Comparison of ENCODE assay signal across 14 cellular contexts in the genomic region with DNA sequence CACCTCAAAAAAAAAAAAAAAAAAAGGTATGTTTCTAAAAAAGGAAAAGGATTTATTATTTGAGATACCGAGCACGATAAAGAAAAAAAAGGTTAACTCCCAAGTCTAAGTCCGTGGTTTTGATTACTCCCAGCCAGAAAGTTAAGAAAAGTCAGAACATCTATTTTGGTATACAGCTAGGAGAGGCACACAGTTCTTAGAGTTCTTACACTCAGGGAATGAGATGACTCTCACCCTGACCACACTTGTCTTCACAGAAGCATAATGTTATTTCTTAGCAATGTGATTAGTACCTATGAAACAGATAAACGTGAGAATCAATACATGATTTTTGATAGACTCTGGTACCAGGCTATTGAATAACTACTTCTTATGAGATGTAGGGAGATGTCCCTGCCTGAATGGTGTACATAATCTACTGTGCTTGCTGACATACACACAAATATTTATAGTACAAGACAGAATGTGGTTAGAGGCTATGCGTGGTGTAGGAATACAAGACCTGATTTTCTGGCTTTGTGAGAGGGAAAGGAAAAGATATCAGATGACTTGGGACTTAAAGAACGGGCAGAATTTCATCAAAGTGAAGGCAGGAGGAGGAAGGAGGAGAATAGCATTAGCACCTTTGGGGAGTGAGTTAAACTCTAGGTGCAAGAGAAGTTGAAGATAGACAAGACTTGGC. TPM values are rescaled to one million over a fixed set of nuclear protein-coding genes. Genes with fewer than 3 reads are reported as not detected.
DNase-seq lines count a peak whose midpoint lies in the region; ATAC-seq and TF ChIP-seq lines count a peak whose summit lies in the region.
"Had no signal": no experiment of that assay in that cellular context is flagged by ENCODE, and none has a peak within 500 bp of the region (broad histone marks: within the 10 kb centered on the region; RNA-seq: fewer than 3 reads in every experiment).

No MANE protein-coding gene starts in this region.

- peaks cover 2 to 7% of the 10 kb centered on the region in 2 donors for H3K36me3 Mint-ChIP-seq in activated T-cell treated with anti-CD3 and anti-CD28 coated beads, Interleukin-2, amount 50 U/mL, for 72 hours (ENCODE audit: insufficient read depth in 2 of 2)
- H3K36me3 Mint-ChIP-seq in activated T-helper 17 cell treated with anti-CD3 and anti-CD28 coated beads, Interleukin-2, amount 50 U/mL, for 72 hours (ENCODE audit: low read depth) = peaks cover 6% of the 10 kb centered on the region
- H3K36me3 Mint-ChIP-seq in type B pancreatic cell = peaks cover 7% of the 10 kb centered on the region

- no peak overlapping the region for H2BK5ac ChIP-seq in mesenchymal stem cell (ENCODE audit: low read depth, low read length, poor library complexity, severe bottlenecking)

- H4K91ac ChIP-seq in mesenchymal stem cell (ENCODE audit: low read length) = no peak overlapping the region

- H2AFZ ChIP-seq in mesenchymal stem cell (ENCODE audit: low read depth, low read length) = no peak overlapping the region

- no peak overlapping the region for H3K23ac ChIP-seq in mesenchymal stem cell (ENCODE audit: low read length in 2 of 2)

- no peaks in the 10 kb centered on the region for H3K27me3 Mint-ChIP-seq in activated T-cell treated with anti-CD3 and anti-CD28 coated beads, Interleukin-2, amount 50 U/mL, for 72 hours (ENCODE audit: low read depth)
- H3K27me3 Mint-ChIP-seq in activated T-helper 17 cell treated with anti-CD3 and anti-CD28 coated beads, Interleukin-2, amount 50 U/mL, for 72 hours = no peaks in the 10 kb centered on the region
- no peaks in the 10 kb centered on the region for H3K27me3 Mint-ChIP-seq in type B pancreatic cell

- H3K4me3 ChIP-seq in mesenchymal stem cell (ENCODE audit: insufficient read depth in 1 of 2, low read depth in 1 of 2, low read length in 2 of 2) = no peak overlapping the region

- peak overlapping the region; percentile 63 to 74 for H3K4me3 Mint-ChIP-seq in activated T-cell treated with anti-CD3 and anti-CD28 coated beads, Interleukin-2, amount 50 U/mL, for 72 hours
- peak overlapping the region; percentile 51 for H3K4me3 Mint-ChIP-seq in activated T-helper 17 cell treated with anti-CD3 and anti-CD28 coated beads, Interleukin-2, amount 50 U/mL, for 72 hours
- H3K4me3 Mint-ChIP-seq in type B pancreatic cell = peak overlapping the region; percentile 62

- CTCF ChIA-PET in HEK293T (lab: Yijun Ruan, JAX) = no interaction called here

- POLR2A ChIA-PET in HEK293T (lab: Yijun Ruan, JAX) = no interaction called here

- no peak overlapping the region for H3K9ac ChIP-seq in mesenchymal stem cell (ENCODE audit: low read length)

- WGBS in mesenchymal stem cell = 45% methylated on average over 3 of the region's 6 CpGs

- H2BK12ac ChIP-seq in mesenchymal stem cell (ENCODE audit: low read length in 2 of 2) = peak overlapping the region in 1 of 2 experiments; percentile 63

- no peak overlapping the region for H2AK5ac ChIP-seq in mesenchymal stem cell (ENCODE audit: low read length, severe bottlenecking)

- DNase-seq in activated T-cell treated with anti-CD3 and anti-CD28 coated beads, Interleukin-2, amount 50 U/mL, for 72 hours = peak; percentile 15 to 19
- DNase-seq in activated T-cell treated with anti-CD3 and anti-CD28 coated beads for 4 hours = no peak
- peak; percentile 81 for DNase-seq in mesenchymal stem cell
- DNase-seq in type B pancreatic cell (ENCODE audit: extremely low spot score, unreplicated experiment) = no peak
- DNase-seq in DMS114 treated with DMSO at 0.1 percent for 48 hours (lab: John Stamatoyannopoulos, UW; ENCODE audit: unreplicated experiment) = no peak
- no peak for DNase-seq in HEK293T (ENCODE audit: extremely low spot score)
- no peak for DNase-seq in kidney glomerular epithelial cell (lab: John Stamatoyannopoulos, UW)
- DNase-seq: amniotic stem cell, glutamatergic neuron, HCEC 1CT, left cardiac atrium, NCI-H1436 treated with DMSO at 0.1 percent for 48 hours, NCI-H524 treated with DMSO at 0.1 percent for 48 hours had no signal

- no peak overlapping the region for H4K8ac ChIP-seq in mesenchymal stem cell (ENCODE audit: low read length)

- peak; percentile 75 to 79 for ATAC-seq in activated T-cell treated with anti-CD3 and anti-CD28 coated beads, Interleukin-2, amount 50 U/mL, for 72 hours (replicated peaks in 1 of 2)
- ATAC-seq in activated T-helper 17 cell treated with anti-CD3 and anti-CD28 coated beads, Interleukin-2, amount 50 U/mL, for 72 hours (replicated peaks) = peak; percentile 66
- ATAC-seq: left cardiac atrium had no signal

- H3K4me2 ChIP-seq in mesenchymal stem cell (ENCODE audit: low read length, poor library complexity, severe bottlenecking) = no peak overlapping the region

- peak overlapping the region; percentile 34 for H2BK120ac ChIP-seq in mesenchymal stem cell (ENCODE audit: low read depth, low read length)

- H3K27me3 ChIP-seq in mesenchymal stem cell (ENCODE audit: control insufficient read depth in 1 of 2, insufficient read depth in 1 of 2, low read length in 2 of 2) = no peaks in the 10 kb centered on the region

- peak overlapping the region; percentile 81 for H3K27ac Mint-ChIP-seq in activated T-cell treated with anti-CD3 and anti-CD28 coated beads, Interleukin-2, amount 50 U/mL, for 72 hours
- H3K27ac Mint-ChIP-seq in activated T-helper 17 cell treated with anti-CD3 and anti-CD28 coated beads, Interleukin-2, amount 50 U/mL, for 72 hours = peak overlapping the region; percentile 63
- H3K27ac Mint-ChIP-seq in type B pancreatic cell = peak overlapping the region; percentile 88

- no peak for TF ChIP-seq CTCF in type B pancreatic cell (conservative IDR thresholded peaks at IDR 0.05)

- no peak overlapping the region for H3K27ac ChIP-seq in mesenchymal stem cell (ENCODE audit: low read length, poor library complexity, severe bottlenecking)

- H3K14ac ChIP-seq in mesenchymal stem cell (ENCODE audit: low read length in 2 of 2) = no peak overlapping the region

- H3K36me3 ChIP-seq in mesenchymal stem cell (ENCODE audit: control insufficient read depth in 1 of 2, insufficient read depth in 2 of 2, low read depth in 1 of 2, low read length in 2 of 2) = peaks cover 0 to 5% of the 10 kb centered on the region in 2 experiments

- H3K4ac ChIP-seq in mesenchymal stem cell (ENCODE audit: low read depth in 1 of 2, low read length in 2 of 2) = peak overlapping the region in 1 of 2 experiments; percentile 67

- H3K4me1 ChIP-seq in mesenchymal stem cell (ENCODE audit: control insufficient read depth, insufficient read depth, low read depth, low read length) = peaks cover 8% of the 10 kb centered on the region

- peaks cover 78% of the 10 kb centered on the region for H3K4me1 Mint-ChIP-seq in activated T-cell treated with anti-CD3 and anti-CD28 coated beads, Interleukin-2, amount 50 U/mL, for 72 hours (ENCODE audit: low read depth)
- peaks cover 26% of the 10 kb centered on the region for H3K4me1 Mint-ChIP-seq in activated T-helper 17 cell treated with anti-CD3 and anti-CD28 coated beads, Interleukin-2, amount 50 U/mL, for 72 hours
- peaks cover 22% of the 10 kb centered on the region for H3K4me1 Mint-ChIP-seq in type B pancreatic cell (ENCODE audit: unreplicated experiment)

- H3K9me3 ChIP-seq in mesenchymal stem cell (ENCODE audit: control insufficient read depth, low read length) = no peaks in the 10 kb centered on the region

- no peaks in the 10 kb centered on the region for H3K79me1 ChIP-seq in mesenchymal stem cell (replicated peaks; ENCODE audit: low read length, poor library complexity, severe bottlenecking)

- H2BK15ac ChIP-seq in mesenchymal stem cell (ENCODE audit: low read depth, poor library complexity, severe bottlenecking) = no peak overlapping the region

- peak overlapping the region in 1 of 2 experiments; percentile 54 for H3K18ac ChIP-seq in mesenchymal stem cell (ENCODE audit: low read depth in 1 of 2, low read length in 2 of 2)

- no peaks in the 10 kb centered on the region for H3K9me3 Mint-ChIP-seq in activated T-cell treated with anti-CD3 and anti-CD28 coated beads, Interleukin-2, amount 50 U/mL, for 72 hours
- H3K9me3 Mint-ChIP-seq in activated T-helper 17 cell treated with anti-CD3 and anti-CD28 coated beads, Interleukin-2, amount 50 U/mL, for 72 hours = no peaks in the 10 kb centered on the region
- no peaks in the 10 kb centered on the region for H3K9me3 Mint-ChIP-seq in type B pancreatic cell

TF ChIP-seq in HEK293T, 16 proteins besides CTCF, POLR2A, EP300 and RAD21:
- TF ChIP-seq FOXM1 (IDR thresholded peaks at IDR 0.05; ENCODE audit: borderline replicate concordance) (no peak), CTBP1 (IDR thresholded peaks at IDR 0.05; ENCODE audit: borderline replicate concordance) (no peak), HDGF (IDR thresholded peaks at IDR 0.05; ENCODE audit: borderline replicate concordance) (no peak), TARDBP (IDR thresholded peaks at IDR 0.05) (no peak), ARNT (IDR thresholded peaks at IDR 0.05) (no peak), ZNF384 (IDR thresholded peaks at IDR 0.05) (no peak), L3MBTL2 (conservative IDR thresholded peaks at IDR 0.05) (no peak), FOXK2 (IDR thresholded peaks at IDR 0.05) (no peak), BHLHE40 (IDR thresholded peaks at IDR 0.05; ENCODE audit: borderline replicate concordance) (no peak), ELF4 (IDR thresholded peaks at IDR 0.05) (no peak), SUZ12 (IDR thresholded peaks at IDR 0.05) (no peak), NFRKB (IDR thresholded peaks at IDR 0.05) (no peak), FOXA1 (IDR thresholded peaks at IDR 0.05) (no peak), SP1 (IDR thresholded peaks at IDR 0.05) (no peak)
- TF ChIP-seq, protein P1, sequence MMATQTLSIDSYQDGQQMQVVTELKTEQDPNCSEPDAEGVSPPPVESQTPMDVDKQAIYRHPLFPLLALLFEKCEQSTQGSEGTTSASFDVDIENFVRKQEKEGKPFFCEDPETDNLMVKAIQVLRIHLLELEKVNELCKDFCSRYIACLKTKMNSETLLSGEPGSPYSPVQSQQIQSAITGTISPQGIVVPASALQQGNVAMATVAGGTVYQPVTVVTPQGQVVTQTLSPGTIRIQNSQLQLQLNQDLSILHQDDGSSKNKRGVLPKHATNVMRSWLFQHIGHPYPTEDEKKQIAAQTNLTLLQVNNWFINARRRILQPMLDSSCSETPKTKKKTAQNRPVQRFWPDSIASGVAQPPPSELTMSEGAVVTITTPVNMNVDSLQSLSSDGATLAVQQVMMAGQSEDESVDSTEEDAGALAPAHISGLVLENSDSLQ (IDR thresholded peaks at IDR 0.05) = no peak
TF ChIP-seq in HEK293T: peak in this region for 0.

RNA-seq across cellular contexts. Expression of gene LIMA1, which starts 31.6 kb away (rescaled TPM):
- total RNA-seq in activated T-cell treated with anti-CD3 and anti-CD28 coated beads, Interleukin-2, amount 50 U/mL, for 72 hours = 100 to 1,000 TPM; 117 to 124 TPM
- total RNA-seq in activated T-helper 17 cell treated with anti-CD3 and anti-CD28 coated beads, Interleukin-2, amount 50 U/mL, for 72 hours = 10 to 100 TPM; 61.8 to 65.7 TPM
- polyA plus RNA-seq in mesenchymal stem cell (2013, experiment 1 of 2) = 78.9 TPM
- polyA plus RNA-seq in mesenchymal stem cell (2013, experiment 2 of 2) = 77.4 TPM
- total RNA-seq in type B pancreatic cell (ENCODE audit: low replicate concordance) = 54.4 and 91.9 TPM in 2 replicates

Comparison
In these comparisons a context has a peak if more than half of its experiments do, and no peak if none do; other contexts are left out.
1. DNase-seq: peak in activated T-cell treated with anti-CD3 and anti-CD28 coated beads, Interleukin-2, amount 50 U/mL, for 72 hours (2 of 2) and mesenchymal stem cell (single experiment); none in activated T-cell treated with anti-CD3 and anti-CD28 coated beads for 4 hours (single experiment), type B pancreatic cell (single experiment), DMS114 treated with DMSO at 0.1 percent for 48 hours (single experiment), HEK293T (single experiment) and kidney glomerular epithelial cell (single experiment).
2. Peak in every context shown above with its lines, with median percentiles within 50 percentile points of each other: H3K27ac Mint-ChIP-seq and H3K4me3 Mint-ChIP-seq.